In the genomic region with DNA sequence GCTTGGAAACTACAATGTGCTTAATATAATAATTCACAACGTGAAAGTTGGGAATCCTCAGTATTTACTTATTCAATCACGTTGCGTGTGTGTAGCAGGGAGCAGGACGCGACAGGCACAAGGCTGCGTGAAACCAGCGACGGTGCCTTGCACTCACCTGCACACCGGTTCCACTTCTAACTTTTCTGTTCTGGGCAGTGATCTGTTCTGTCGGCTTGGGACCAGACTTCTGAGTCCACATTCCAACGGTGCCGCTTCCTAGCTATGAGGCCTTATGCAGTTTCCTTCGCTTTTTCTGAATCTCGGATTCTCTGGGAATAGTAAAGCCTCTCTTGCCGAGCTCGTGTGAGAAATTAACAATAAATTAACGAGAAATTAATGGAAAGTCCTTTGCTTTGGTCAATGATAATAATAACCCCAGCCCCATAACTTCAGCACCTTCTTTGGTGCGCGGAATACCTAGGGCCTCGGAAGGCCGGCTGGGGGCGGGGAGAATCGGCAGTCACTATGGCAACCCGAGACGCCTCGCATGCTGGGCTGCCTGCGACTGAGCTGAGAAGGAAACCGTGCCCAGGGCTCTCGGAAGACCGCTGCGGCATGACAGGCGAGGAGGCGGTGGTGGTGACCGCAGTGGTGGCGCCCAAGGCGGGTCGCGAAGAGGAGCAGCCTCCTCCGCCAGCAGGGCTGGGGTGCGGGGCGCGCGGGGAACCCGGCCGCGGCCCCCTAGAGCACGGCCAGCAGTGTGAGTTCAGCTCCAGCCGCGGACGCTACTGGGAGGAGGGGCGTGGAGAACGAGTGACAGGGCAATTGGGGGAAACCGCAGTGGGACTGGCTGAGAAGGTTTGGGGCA, we compare ENCODE assay signal across 8 cellular contexts. TPM values are rescaled to one million over a fixed set of nuclear protein-coding genes. Genes with fewer than 3 reads are reported as not detected.
DNase-seq lines count a peak whose midpoint lies in the region; ATAC-seq and TF ChIP-seq lines count a peak whose summit lies in the region.

A gene with protein sequence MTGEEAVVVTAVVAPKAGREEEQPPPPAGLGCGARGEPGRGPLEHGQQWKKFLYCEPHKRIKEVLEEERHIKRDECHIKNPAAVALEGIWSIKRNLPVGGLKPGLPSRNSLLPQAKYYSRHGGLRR (plus strand): TSS at position 530 of the 850 bp plus-strand sequence. CDS start 68 bp downstream, at position 598.

- H3K9me3 ChIP-seq in ascending aorta (no peaks in the 10 kb centered on the region), psoas muscle (no peaks in the 10 kb centered on the region), uterus (no peaks in the 10 kb centered on the region)

- 17 to 19% (median 18%) methylated on average over 48 to 53 of the region's 53 CpGs for WGBS in psoas muscle, 3 donors

- TF ChIP-seq CTCF in ascending aorta (IDR thresholded peaks at IDR 0.05) (no peak), psoas muscle (IDR thresholded peaks at IDR 0.05) (no peak), uterus (IDR thresholded peaks at IDR 0.05) (no peak)

- DNase-seq in AG08395 (ENCODE audit: low spot score) (peak; percentile 68), T follicular helper cell (ENCODE audit: low read depth) (peak; percentile 27), ascending aorta (ENCODE audit: low spot score in 2 of 2) (peak in 1 of 2 donors; percentile 67), hippocampal formation (lab: John Stamatoyannopoulos, UW) (peak; percentile 25 to 61), psoas muscle (peak; percentile 45 to 69), uterus (peak; percentile 33 to 53)

- H3K27me3 ChIP-seq in ascending aorta (no peaks in the 10 kb centered on the region), psoas muscle (ENCODE audit: insufficient read depth in 3 of 3, low read length in 2 of 3) (no peaks in the 10 kb centered on the region), uterus (no peaks in the 10 kb centered on the region)

- H3K27ac ChIP-seq in ascending aorta (no peak within 1 kb of the TSS), psoas muscle (no peak within 1 kb of the TSS), uterus (no peak within 1 kb of the TSS)

- H3K4me1 ChIP-seq in ascending aorta (peaks cover 0 to 3% of the 10 kb centered on the region in 2 donors), psoas muscle (no peaks in the 10 kb centered on the region), uterus (no peaks in the 10 kb centered on the region)

- H3K4me3 ChIP-seq in ascending aorta (peak within 1 kb of the TSS; percentile 53 to 72), psoas muscle (peak within 1 kb of the TSS; percentile 70), uterus (peak within 1 kb of the TSS; percentile 16 to 41)

- no peak for TF ChIP-seq POLR2A in uterus (IDR thresholded peaks at IDR 0.05)

- ATAC-seq in GM19035 (IDR thresholded peaks at IDR 0.05; ENCODE audit: unreplicated experiment) = peak; percentile 91
- peak; percentile 88 for ATAC-seq in HG03442 (IDR thresholded peaks at IDR 0.05; ENCODE audit: unreplicated experiment)
- ATAC-seq in psoas muscle = peak; percentile 48 to 69 (median 59)

- intact Hi-C loops in ascending aorta (cut with DNase I) (no loop called here), psoas muscle (cut with DNase I) (no loop called here), uterus (cut with DNase I; ENCODE audit: low total_unique reads) (loop anchor here (10.0 kb wide), 1 partner anchor 73 kb away; no protein-coding TSS in a partner anchor)

- no peaks in the 10 kb centered on the region for H3K36me3 ChIP-seq in ascending aorta
- H3K36me3 ChIP-seq in psoas muscle (ENCODE audit: insufficient read depth in 1 of 2, low read depth in 1 of 2) = no peaks in the 10 kb centered on the region
- no peaks in the 10 kb centered on the region for H3K36me3 ChIP-seq in uterus

RNA-seq across cellular contexts. Expression of the gene that starts here (rescaled TPM):
- total RNA-seq in ascending aorta = not detected
- total RNA-seq in psoas muscle = not detected
- polyA plus RNA-seq in psoas muscle = under 1 TPM in 1 of 3 donors, not detected in 2; 0.06 TPM
- total RNA-seq in uterus = not detected

Comparison
In these comparisons a context has a peak if more than half of its experiments do, and no peak if none do; other contexts are left out.
1. Peak in DNase-seq, ATAC-seq and H3K4me3 ChIP-seq in psoas muscle; RNA of the gene not detected or under 1 TPM.
2. Peak in DNase-seq and H3K4me3 ChIP-seq in uterus; RNA of the gene not detected or under 1 TPM.